ENCODE assay signal across 8 cellular contexts in the genomic region with DNA sequence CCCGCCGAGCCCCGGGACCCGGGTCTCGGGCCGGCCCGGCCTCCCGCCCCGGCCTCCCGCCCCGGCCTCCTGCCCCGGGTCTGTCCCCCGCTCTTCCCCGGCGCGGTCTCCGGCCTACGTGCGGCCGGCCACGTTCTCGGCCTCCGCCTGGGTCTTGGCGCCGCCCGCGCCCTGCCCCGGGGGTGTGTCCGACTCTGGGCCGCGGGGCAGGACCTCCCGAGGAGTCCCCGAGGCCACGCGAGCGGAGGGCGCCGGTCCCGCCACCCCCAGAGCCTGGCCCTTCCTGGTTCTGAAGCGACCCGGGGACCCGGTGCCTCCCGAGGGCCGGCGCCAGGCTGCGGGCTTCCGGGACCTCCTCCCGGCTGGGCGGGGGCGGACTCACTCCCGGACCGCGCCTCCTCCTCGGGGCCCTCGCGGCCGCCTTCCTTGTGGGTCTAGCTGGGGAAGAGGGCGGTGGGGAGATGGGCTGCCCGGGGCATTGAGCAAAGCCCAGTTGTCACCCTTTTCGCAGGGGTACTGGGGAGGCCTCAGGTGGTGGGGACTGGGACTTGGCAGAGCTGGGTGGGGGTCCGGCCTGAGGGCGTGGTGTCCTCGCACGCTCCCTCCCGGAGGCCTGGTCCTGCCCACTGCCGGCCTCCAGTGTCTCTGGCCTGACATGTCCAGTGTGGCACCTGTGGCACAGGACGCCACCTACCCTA. TPM values are rescaled to one million over a fixed set of nuclear protein-coding genes. Genes with fewer than 3 reads are reported as not detected.
DNase-seq lines count a peak whose midpoint lies in the region; ATAC-seq and TF ChIP-seq lines count a peak whose summit lies in the region.

No MANE protein-coding gene starts in this region.

- H3K36me3 Mint-ChIP-seq in activated CD4-positive, alpha-beta T cell treated with anti-CD3 and anti-CD28 coated beads for 36 hours (ENCODE audit: low read depth): peaks cover 11% of the 10 kb centered on the region

- peaks cover 56% of the 10 kb centered on the region for H3K4me1 Mint-ChIP-seq in activated CD4-positive, alpha-beta T cell treated with anti-CD3 and anti-CD28 coated beads for 36 hours

- POLR2A ChIA-PET in activated CD4-positive, alpha-beta T cell treated with anti-CD3 and anti-CD28 coated beads for 36 hours (lab: Charles Lee): no interaction called here

- DNase-seq in GDM1 (lab: John Stamatoyannopoulos, UW) (peak; percentile 37), HCEC 1CT (peak; percentile 54), MV-4-11 (lab: John Stamatoyannopoulos, UW) (peak; percentile 19), colonic mucosa (peak; percentile 85), left lobe of liver (ENCODE audit: low spot score) (peak; percentile 80)
- peak; percentile 75 for DNase-seq in activated CD4-positive, alpha-beta T cell treated with anti-CD3 and anti-CD28 coated beads for 36 hours
- peak; percentile 50 to 57 for DNase-seq in stimulated activated CD4-positive, alpha-beta T cell treated with anti-CD3 and anti-CD28 coated beads, Interleukin-2, amount 100 ng/mL, for 48 hours

- CTCF ChIA-PET in activated CD4-positive, alpha-beta T cell treated with anti-CD3 and anti-CD28 coated beads for 36 hours (lab: Charles Lee): interaction anchor here (1.5 kb wide), 1 partner anchor 38 kb away, joined by 4 read pairs; no protein-coding TSS in a partner anchor

- TF ChIP-seq CTCF in colonic mucosa (IDR thresholded peaks at IDR 0.05): no peak

- H3K27me3 ChIP-seq in colonic mucosa: no peaks in the 10 kb centered on the region

- peak; percentile 24 for ATAC-seq in activated CD4-positive, alpha-beta T cell treated with anti-CD3 and anti-CD28 coated beads for 36 hours
- ATAC-seq in left lobe of liver (peak; percentile 60), GM18519 (IDR thresholded peaks at IDR 0.05; ENCODE audit: low FRiP score, unreplicated experiment) (no peak)

- no peaks in the 10 kb centered on the region for H3K36me3 ChIP-seq in colonic mucosa

- no peaks in the 10 kb centered on the region for H3K9me3 Mint-ChIP-seq in activated CD4-positive, alpha-beta T cell treated with anti-CD3 and anti-CD28 coated beads for 36 hours (ENCODE audit: low read depth)

- H3K27me3 Mint-ChIP-seq in activated CD4-positive, alpha-beta T cell treated with anti-CD3 and anti-CD28 coated beads for 36 hours: no peaks in the 10 kb centered on the region

- no peaks in the 10 kb centered on the region for H3K9me3 ChIP-seq in colonic mucosa

- H3K27ac ChIP-seq in colonic mucosa: peak overlapping the region; percentile 86

- intact Hi-C loops in activated CD4-positive, alpha-beta T cell treated with anti-CD3 and anti-CD28 coated beads for 36 hours (cut with DNase I, micrococcal nuclease): loop anchor here in 1 of 2 experiments (1.0 to 5.0 kb wide), 4 partner anchors 155 to 512 kb away; a partner anchor contains a TSS
- intact Hi-C loops in colonic mucosa (cut with DNase I): no loop called here

- H3K4me3 Mint-ChIP-seq in activated CD4-positive, alpha-beta T cell treated with anti-CD3 and anti-CD28 coated beads for 36 hours: peak overlapping the region; percentile 77

- peaks cover 31% of the 10 kb centered on the region for H3K4me1 ChIP-seq in colonic mucosa

- peak overlapping the region; percentile 64 for H3K4me3 ChIP-seq in colonic mucosa

- peak overlapping the region; percentile 93 to 95 for H3K9ac ChIP-seq in colonic mucosa (ENCODE audit: low read depth in 2 of 2, low read length in 2 of 2)

- H3K27ac Mint-ChIP-seq in activated CD4-positive, alpha-beta T cell treated with anti-CD3 and anti-CD28 coated beads for 36 hours: peak overlapping the region; percentile 76

RNA-seq across cellular contexts. Expression of a gene that starts 0.6 kb away (rescaled TPM):
- 100 to 1,000 TPM; 167 to 202 TPM for total RNA-seq in activated CD4-positive, alpha-beta T cell treated with anti-CD3 and anti-CD28 coated beads for 36 hours
- 100 to 1,000 TPM; 300 to 332 TPM for total RNA-seq in colonic mucosa
- 97.6 TPM for total RNA-seq in left lobe of liver

RNA-seq across cellular contexts. Expression of a gene that starts 14.7 kb away (rescaled TPM):
- total RNA-seq in activated CD4-positive, alpha-beta T cell treated with anti-CD3 and anti-CD28 coated beads for 36 hours: not detected
- under 1 TPM in 1 of 2 donors, not detected in 1; 0.11 TPM for total RNA-seq in colonic mucosa
- total RNA-seq in left lobe of liver: not detected

RNA-seq across cellular contexts. Expression of a gene that starts 38.7 kb away (rescaled TPM):
- total RNA-seq in activated CD4-positive, alpha-beta T cell treated with anti-CD3 and anti-CD28 coated beads for 36 hours: not detected
- not detected for total RNA-seq in colonic mucosa
- total RNA-seq in left lobe of liver: 1.1 TPM

RNA-seq across cellular contexts. Expression of a gene that starts 38.8 kb away (rescaled TPM):
- total RNA-seq in activated CD4-positive, alpha-beta T cell treated with anti-CD3 and anti-CD28 coated beads for 36 hours: 10 to 100 TPM in 1 of 2 experiments, 1 to 10 TPM in 1; 7.3 to 11.4 TPM
- total RNA-seq in colonic mucosa: 10 to 100 TPM; 19.8 to 21.4 TPM
- total RNA-seq in left lobe of liver: 13.9 TPM

RNA-seq across cellular contexts. Expression of a gene that starts 53.0 kb away (rescaled TPM):
- 1 to 10 TPM; 1.5 to 1.7 TPM for total RNA-seq in activated CD4-positive, alpha-beta T cell treated with anti-CD3 and anti-CD28 coated beads for 36 hours
- 1 to 10 TPM; 2.6 to 4.2 TPM for total RNA-seq in colonic mucosa
- 1.4 TPM for total RNA-seq in left lobe of liver

Comparison
In these comparisons a context has a peak if more than half of its experiments do, and no peak if none do; other contexts are left out.
1. DNase-seq: peak in every context shown above with its lines; median percentile 85 in colonic mucosa; 80 in left lobe of liver; 75 in activated CD4-positive, alpha-beta T cell treated with anti-CD3 and anti-CD28 coated beads for 36 hours; 54 in HCEC 1CT; 54 in stimulated activated CD4-positive, alpha-beta T cell treated with anti-CD3 and anti-CD28 coated beads, Interleukin-2, amount 100 ng/mL, for 48 hours; 37 in GDM1; 19 in MV-4-11.